ENCODE assay signal across 19 cellular contexts in the genomic region with DNA sequence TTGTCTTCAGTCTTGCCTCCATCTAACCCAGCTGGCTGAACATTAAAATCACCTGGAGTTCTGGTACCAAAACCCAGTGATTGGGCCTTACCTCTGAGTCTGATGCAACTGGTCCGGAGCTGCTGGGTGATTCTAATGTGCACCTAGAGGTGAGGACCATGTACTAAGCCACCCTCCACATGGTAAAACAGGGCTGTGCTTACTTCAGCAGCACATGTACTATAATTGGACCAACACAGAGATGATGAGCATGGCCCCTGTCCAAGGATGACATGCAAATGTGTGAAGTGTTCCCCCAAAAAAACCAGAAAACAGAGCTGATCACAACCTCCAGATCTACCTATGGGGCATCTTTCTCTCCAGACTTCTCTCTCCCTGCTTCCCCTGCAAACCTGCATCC. TPM values are rescaled to one million over a fixed set of nuclear protein-coding genes. Genes with fewer than 3 reads are reported as not detected.
DNase-seq lines count a peak whose midpoint lies in the region; ATAC-seq and TF ChIP-seq lines count a peak whose summit lies in the region.
"Had no signal": no experiment of that assay in that cellular context is flagged by ENCODE, and none has a peak within 500 bp of the region (broad histone marks: within the 10 kb centered on the region; RNA-seq: fewer than 3 reads in every experiment).

No MANE protein-coding gene starts in this region.

- H3K27ac Mint-ChIP-seq in activated T-cell treated with anti-CD3 and anti-CD28 coated beads, Interleukin-2, amount 50 U/mL, for 24 hours: no peak overlapping the region
- H3K27ac Mint-ChIP-seq in activated B cell treated with CpG ODN at 0.5 μM for 24 hours: peak overlapping the region; percentile 74
- H3K27ac Mint-ChIP-seq in naive B cell: peak overlapping the region in 5 of 6 donors; percentile 57 to 92 (median 72)

- POLR2A ChIA-PET in activated B cell treated with CpG ODN at 0.5 μM for 24 hours (lab: Charles Lee): interaction anchor here (0.6 to 7.0 kb wide), 4 partner anchors 23 to 74 kb away, joined by 3 to 119 read pairs (median 4); partner anchors contain the start of gene ELK4

- peak; percentile 13 to 16 for DNase-seq in activated T-cell treated with anti-CD3 and anti-CD28 coated beads, Interleukin-2, amount 50 U/mL, for 48 hours
- DNase-seq in activated T-cell treated with anti-CD3 and anti-CD28 coated beads, Interleukin-2, amount 50 U/mL, for 24 hours: no peak
- no peak for DNase-seq in activated B cell treated with CpG ODN at 0.5 μM for 24 hours
- DNase-seq in naive B cell: no peak
- no peak for DNase-seq in retina
- DNase-seq: activated CD4-positive, CD25-positive, alpha-beta regulatory T cell; DMS79; esophagus squamous epithelium; NCI-H2107; NCI-H524 treated with DMSO at 0.1 percent for 48 hours; OCI-M1; right cardiac atrium; T-helper 2 cell; upper lobe of right lung had no signal

- H3K4me3 Mint-ChIP-seq in activated T-cell treated with anti-CD3 and anti-CD28 coated beads, Interleukin-2, amount 50 U/mL, for 24 hours: no peak overlapping the region
- H3K4me3 Mint-ChIP-seq in activated B cell treated with CpG ODN at 0.5 μM for 24 hours: peak overlapping the region; percentile 9
- H3K4me3 Mint-ChIP-seq in naive B cell: peak overlapping the region in 6 of 8 donors; percentile 23 to 91 (median 79)
- H3K4me3 Mint-ChIP-seq: stimulated activated naive CD8-positive, alpha-beta T cell treated with anti-CD3 and anti-CD28 coated beads, Interleukin-15, Interleukin-2, amounts not matched to agents 100 ng/mL and 50 ng/mL, for 24 hours had no signal

- H3K36me3 Mint-ChIP-seq in activated T-cell treated with anti-CD3 and anti-CD28 coated beads, Interleukin-2, amount 50 U/mL, for 24 hours (ENCODE audit: low read depth): peaks cover 47% of the 10 kb centered on the region
- H3K36me3 Mint-ChIP-seq in activated B cell treated with CpG ODN at 0.5 μM for 24 hours (ENCODE audit: low read depth) (peaks cover 32% of the 10 kb centered on the region), naive B cell (peaks cover 5 to 8% of the 10 kb centered on the region in 2 donors)

- H3K4me1 Mint-ChIP-seq in activated T-cell treated with anti-CD3 and anti-CD28 coated beads, Interleukin-2, amount 50 U/mL, for 24 hours (ENCODE audit: low read depth): peaks cover 48% of the 10 kb centered on the region
- H3K4me1 Mint-ChIP-seq in activated B cell treated with CpG ODN at 0.5 μM for 24 hours (peaks cover 51% of the 10 kb centered on the region), naive B cell (peaks cover 33 to 55% (median 36%) of the 10 kb centered on the region in 3 donors)

- ATAC-seq in activated B cell treated with CpG ODN at 0.5 μM for 24 hours (ENCODE audit: low read depth) (no peak), naive B cell (ENCODE audit: low read depth in 2 of 2) (peak in 1 of 2 donors; percentile 13), GM21717 (IDR thresholded peaks at IDR 0.05; ENCODE audit: unreplicated experiment) (no peak), HG02840 (IDR thresholded peaks at IDR 0.05; ENCODE audit: low FRiP score, unreplicated experiment) (no peak)
- ATAC-seq: HCT116, right cardiac atrium, upper lobe of right lung had no signal

- CTCF ChIA-PET in activated B cell treated with CpG ODN at 0.5 μM for 24 hours (lab: Charles Lee): interaction anchor here (1.1 to 10.5 kb wide), 5 partner anchors 37 to 382 kb away, joined by 3 to 298 read pairs (median 9); partner anchors contain the start of gene ELK4

- TF ChIP-seq CTCF in GM12873 (IDR thresholded peaks at IDR 0.05; ENCODE audit: insufficient read depth, low read depth, low read length, missing control alignments) (peak; percentile 9), activated B cell treated with CpG ODN at 0.5 μM for 24 hours (IDR thresholded peaks at IDR 0.05) (no peak)

- intact Hi-C loops in activated B cell treated with CpG ODN at 0.5 μM for 24 hours (cut with micrococcal nuclease): loop anchor here (5.0 kb wide), 1 partner anchor 473 kb away; the partner anchor contains the start of gene RBBP5

- H3K27me3 Mint-ChIP-seq in activated T-cell treated with anti-CD3 and anti-CD28 coated beads, Interleukin-2, amount 50 U/mL, for 24 hours: no peaks in the 10 kb centered on the region
- no peaks in the 10 kb centered on the region for H3K27me3 Mint-ChIP-seq in activated B cell treated with CpG ODN at 0.5 μM for 24 hours
- H3K27me3 Mint-ChIP-seq in naive B cell: no peaks in the 10 kb centered on the region
- H3K27me3 Mint-ChIP-seq: stimulated activated naive CD8-positive, alpha-beta T cell treated with anti-CD3 and anti-CD28 coated beads, Interleukin-15, Interleukin-2, amounts not matched to agents 100 ng/mL and 50 ng/mL, for 24 hours had no signal

- H3K9me3 Mint-ChIP-seq in activated T-cell treated with anti-CD3 and anti-CD28 coated beads, Interleukin-2, amount 50 U/mL, for 24 hours: no peaks in the 10 kb centered on the region
- H3K9me3 Mint-ChIP-seq in activated B cell treated with CpG ODN at 0.5 μM for 24 hours (no peaks in the 10 kb centered on the region), naive B cell (no peaks in the 10 kb centered on the region)
- H3K9me3 Mint-ChIP-seq: stimulated activated naive CD8-positive, alpha-beta T cell treated with anti-CD3 and anti-CD28 coated beads, Interleukin-15, Interleukin-2, amounts not matched to agents 100 ng/mL and 50 ng/mL, for 24 hours had no signal

RNA-seq across cellular contexts. Expression of gene ELK4, which starts 37.0 kb away (rescaled TPM):
- 130 and 141 TPM in 2 replicates for total RNA-seq in activated B cell treated with CpG ODN at 0.5 μM for 24 hours
- polyA plus RNA-seq in naive B cell (ENCODE audit: low read depth in 6 of 6): 10 to 100 TPM in 1 of 6 donors, 1 to 10 TPM in 5; 4.8 to 10.2 (median 6.0) TPM

Comparison
In these comparisons a context has a peak if more than half of its experiments do, and no peak if none do; other contexts are left out.
1. DNase-seq: peak in activated T-cell treated with anti-CD3 and anti-CD28 coated beads, Interleukin-2, amount 50 U/mL, for 48 hours (2 of 2); none in activated T-cell treated with anti-CD3 and anti-CD28 coated beads, Interleukin-2, amount 50 U/mL, for 24 hours (single experiment), activated B cell treated with CpG ODN at 0.5 μM for 24 hours (single experiment), naive B cell (single experiment) and retina (single experiment).